In genomic region chr15:67863442-67863987, GRCh38 we compare ENCODE assay signal across 8 cellular contexts. TPM values are rescaled to one million over a fixed set of nuclear protein-coding genes. Genes with fewer than 3 reads are reported as not detected.
DNase-seq lines count a peak whose midpoint lies in the region; ATAC-seq and TF ChIP-seq lines count a peak whose summit lies in the region.

No MANE protein-coding gene starts in this region.

- H3K27me3 Mint-ChIP-seq in CD14-positive monocyte (ENCODE audit: low read depth in 3 of 3) = peaks cover 2 to 10% (median 5%) of the 10 kb centered on the region in 3 donors

- H3K4me1 Mint-ChIP-seq in CD14-positive monocyte = peaks cover 8% of the 10 kb centered on the region

- H3K4me3 ChIP-seq in epithelial cell of esophagus (ENCODE audit: low read length) (peak overlapping the region; percentile 41), mucosa of descending colon (no peak overlapping the region)

- TF ChIP-seq CTCF in CD14-positive monocyte (IDR thresholded peaks at IDR 0.05) = peak; percentile 87
- TF ChIP-seq CTCF in epithelial cell of esophagus (IDR thresholded peaks at IDR 0.05; ENCODE audit: insufficient read depth, low read depth, low read length, missing control alignments) = peak; percentile 70
- peak; percentile 76 for TF ChIP-seq CTCF in mucosa of descending colon (IDR thresholded peaks at IDR 0.05)

- no peaks in the 10 kb centered on the region for H3K4me1 ChIP-seq in mucosa of descending colon (ENCODE audit: low read depth)

- H3K9me3 Mint-ChIP-seq in CD14-positive monocyte = peaks cover 0 to under 1% (median 0%) of the 10 kb centered on the region in 7 donors

- H3K36me3 Mint-ChIP-seq in CD14-positive monocyte = no peaks in the 10 kb centered on the region

- H3K9me3 ChIP-seq in mucosa of descending colon = no peaks in the 10 kb centered on the region

- H3K4me3 Mint-ChIP-seq in CD14-positive monocyte = peak overlapping the region; percentile 83 to 93

- no peak overlapping the region for H3K27ac Mint-ChIP-seq in CD14-positive monocyte

- ATAC-seq in GM19395 (IDR thresholded peaks at IDR 0.05; ENCODE audit: unreplicated experiment) (peak; percentile 82), mucosa of descending colon (peak; percentile 99)

- intact Hi-C loops in CD14-positive monocyte (cut with micrococcal nuclease) (loop anchor here (5.0 to 10.0 kb wide), 3 partner anchors 141 to 294 kb away; no protein-coding TSS in a partner anchor), mucosa of descending colon (cut with DNase I, micrococcal nuclease) (loop anchor here (5.0 to 10.0 kb wide), 4 partner anchors 191 to 354 kb away; partner anchors contain the start of gene PIAS1 (in 1 of the 2))

- DNase-seq in CD14-positive monocyte (ENCODE audit: low spot score) (peak; percentile 59), HS-27A (ENCODE audit: low read depth) (peak; percentile 63), NOMO-1 treated with dmso at 0.1 percent for 144 hours (lab: John Stamatoyannopoulos, UW; ENCODE audit: unreplicated experiment) (peak; percentile 61), epithelial cell of esophagus (ENCODE audit: low read depth) (peak; percentile 63), mucosa of descending colon (peak; percentile 79 to 87 (median 85))
- DNase-seq in activated CD8-positive, alpha-beta memory T cell treated with anti-CD3 and anti-CD28 coated beads, Interleukin-2, amount 50 U/mL, for 48 hours = peak; percentile 89
- peak; percentile 37 to 40 for DNase-seq in stimulated activated CD8-positive, alpha-beta memory T cell treated with anti-CD3 and anti-CD28 coated beads, Interleukin-4, amount 100 ng/mL, for 1 hour (ENCODE audit: low read depth in 2 of 2, low spot score in 1 of 2)

- no peaks in the 10 kb centered on the region for H3K36me3 ChIP-seq in mucosa of descending colon (ENCODE audit: low read depth)

RNA-seq across cellular contexts. Expression of gene RNU6-1, which starts 23.7 kb away (rescaled TPM):
- not detected for polyA plus RNA-seq in CD14-positive monocyte
- total RNA-seq in mucosa of descending colon = not detected

RNA-seq across cellular contexts. Expression of gene SKOR1, which starts 38.2 kb away (rescaled TPM):
- not detected for polyA plus RNA-seq in CD14-positive monocyte
- total RNA-seq in mucosa of descending colon = under 1 TPM; 0.34 to 0.63 (median 0.58) TPM

Comparison
In these comparisons a context has a peak if more than half of its experiments do, and no peak if none do; other contexts are left out.
1. DNase-seq: peak in every context shown above with its lines; median percentile 89 in activated CD8-positive, alpha-beta memory T cell treated with anti-CD3 and anti-CD28 coated beads, Interleukin-2, amount 50 U/mL, for 48 hours; 85 in mucosa of descending colon; 63 in HS-27A; 63 in epithelial cell of esophagus; 61 in NOMO-1 treated with dmso at 0.1 percent for 144 hours; 59 in CD14-positive monocyte; 38 in stimulated activated CD8-positive, alpha-beta memory T cell treated with anti-CD3 and anti-CD28 coated beads, Interleukin-4, amount 100 ng/mL, for 1 hour.